ENCODE assay signal across 28 cellular contexts in the genomic region with DNA sequence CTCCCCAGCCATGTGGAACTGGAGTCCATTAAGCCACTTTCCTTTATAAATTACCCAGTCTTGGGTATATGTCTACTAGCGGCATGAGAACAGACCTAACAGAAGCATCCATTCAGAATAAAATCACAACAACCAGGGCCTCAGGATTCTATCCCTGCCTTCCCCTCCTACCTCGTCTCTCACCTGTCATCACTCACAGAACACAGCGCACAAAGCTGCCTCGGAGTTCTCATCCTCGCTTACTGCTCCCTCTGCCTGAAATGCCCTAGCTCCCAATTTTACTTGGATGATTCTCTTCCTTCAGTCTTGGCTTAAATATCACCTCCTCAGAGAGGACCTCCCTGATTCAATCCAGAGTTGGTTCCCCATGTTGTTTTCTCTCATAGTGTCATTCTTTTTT.
A peak's percentile ranks its signal among the peaks of the same experiment; 100 is the strongest.
DNase-seq lines count a peak whose midpoint lies in the region; ATAC-seq lines count a peak whose summit lies in the region.
"Had no signal": no experiment of that assay in that cellular context is flagged by ENCODE, and none has a peak within 500 bp of the region (broad histone marks: within the 10 kb centered on the region; RNA-seq: fewer than 3 reads in every experiment).

No MANE protein-coding gene starts in this region.

- H3K27ac Mint-ChIP-seq in activated T-cell treated with anti-CD3 and anti-CD28 coated beads, Interleukin-2, amount 50 U/mL, for 72 hours, result peak overlapping the region; percentile 8
- H3K27ac Mint-ChIP-seq in CD4-positive, CD25-positive, alpha-beta regulatory T cell, result peak overlapping the region; percentile 13 to 75 (median 29)
- H3K27ac Mint-ChIP-seq: activated naive CD8-positive, alpha-beta T cell treated with anti-CD3 and anti-CD28 coated beads, Interleukin-2, amount 10 ng/mL, durations not matched to agents 7 days and 5 days; endodermal cell had no signal

- H3K4me3 ChIP-seq in CD4-positive, CD25-positive, alpha-beta regulatory T cell (ENCODE audit: low read depth, low read length), result no peak overlapping the region
- H3K4me3 ChIP-seq in Karpas-422 (ENCODE audit: low read length), result no peak overlapping the region
- H3K4me3 ChIP-seq in right cardiac atrium (ENCODE audit: low read length), result no peak overlapping the region
- H3K4me3 ChIP-seq: ascending aorta, coronary artery, GM12878, MG63, SK-N-MC had no signal

- no peak overlapping the region for H3K4me3 Mint-ChIP-seq in activated T-cell treated with anti-CD3 and anti-CD28 coated beads, Interleukin-2, amount 50 U/mL, for 72 hours
- no peak overlapping the region for H3K4me3 Mint-ChIP-seq in activated T-cell treated with anti-CD3 and anti-CD28 coated beads, Interleukin-2, amount 50 U/mL, for 4 hours
- no peak overlapping the region for H3K4me3 Mint-ChIP-seq in CD4-positive, CD25-positive, alpha-beta regulatory T cell
- H3K4me3 Mint-ChIP-seq: activated naive CD8-positive, alpha-beta T cell treated with anti-CD3 and anti-CD28 coated beads, Interleukin-2, amount 10 ng/mL, durations not matched to agents 7 days and 5 days; endodermal cell had no signal

- no peaks in the 10 kb centered on the region for H4K20me1 ChIP-seq in Karpas-422 (ENCODE audit: insufficient read depth, low read depth, low read length)

- H3K9me3 Mint-ChIP-seq in activated T-cell treated with anti-CD3 and anti-CD28 coated beads, Interleukin-2, amount 50 U/mL, for 72 hours, result no peaks in the 10 kb centered on the region
- H3K9me3 Mint-ChIP-seq in activated T-cell treated with anti-CD3 and anti-CD28 coated beads, Interleukin-2, amount 50 U/mL, for 4 hours, result no peaks in the 10 kb centered on the region
- H3K9me3 Mint-ChIP-seq in CD4-positive, CD25-positive, alpha-beta regulatory T cell, result no peaks in the 10 kb centered on the region
- H3K9me3 Mint-ChIP-seq: activated naive CD8-positive, alpha-beta T cell treated with anti-CD3 and anti-CD28 coated beads, Interleukin-2, amount 10 ng/mL, durations not matched to agents 7 days and 5 days; endodermal cell had no signal

- no peak for ATAC-seq in activated T-cell treated with anti-CD3 and anti-CD28 coated beads, Interleukin-2, amount 50 U/mL, for 72 hours (replicated peaks in 1 of 2)
- no peak for ATAC-seq in activated T-cell treated with anti-CD3 and anti-CD28 coated beads, Interleukin-2, amount 50 U/mL, for 4 hours
- ATAC-seq in CD4-positive, CD25-positive, alpha-beta regulatory T cell (ENCODE audit: low read depth in 2 of 2), result no peak
- ATAC-seq in right cardiac atrium (no peak), GM18873 (IDR thresholded peaks at IDR 0.05; ENCODE audit: low FRiP score, unreplicated experiment) (no peak)
- ATAC-seq: GM12878, sciatic nerve had no signal

- peaks cover 48% of the 10 kb centered on the region for H3K4me1 Mint-ChIP-seq in activated T-cell treated with anti-CD3 and anti-CD28 coated beads, Interleukin-2, amount 50 U/mL, for 72 hours (ENCODE audit: low read depth)
- peaks cover 37% of the 10 kb centered on the region for H3K4me1 Mint-ChIP-seq in activated T-cell treated with anti-CD3 and anti-CD28 coated beads, Interleukin-2, amount 50 U/mL, for 4 hours (ENCODE audit: low read depth)
- peaks cover 5 to 41% (median 22%) of the 10 kb centered on the region in 4 donors for H3K4me1 Mint-ChIP-seq in CD4-positive, CD25-positive, alpha-beta regulatory T cell

- no peak overlapping the region for H3K4me2 ChIP-seq in Karpas-422 (ENCODE audit: low read depth, low read length, poor library complexity, severe bottlenecking)

- peaks cover 22% of the 10 kb centered on the region for H3K36me3 ChIP-seq in CD4-positive, CD25-positive, alpha-beta regulatory T cell (ENCODE audit: control insufficient read depth, insufficient read depth, low read length)
- H3K36me3 ChIP-seq in Karpas-422 (ENCODE audit: insufficient read depth, low read length), result peaks cover 17% of the 10 kb centered on the region; the same call in 1 of the 2 replicates
- H3K36me3 ChIP-seq: ascending aorta had no signal

- H3K27me3 ChIP-seq in CD4-positive, CD25-positive, alpha-beta regulatory T cell (ENCODE audit: control insufficient read depth, insufficient read depth, low read length), result no peaks in the 10 kb centered on the region
- no peaks in the 10 kb centered on the region for H3K27me3 ChIP-seq in Karpas-422 (ENCODE audit: low read length)
- H3K27me3 ChIP-seq in right cardiac atrium (ENCODE audit: control insufficient read depth, insufficient read depth), result no peaks in the 10 kb centered on the region
- H3K27me3 ChIP-seq: ascending aorta, MG63 had no signal

- H3K79me2 ChIP-seq in Karpas-422 (ENCODE audit: low read length), result peaks cover 13% of the 10 kb centered on the region; the same call in 1 of the 2 replicates

- no peaks in the 10 kb centered on the region for H3K9me3 ChIP-seq in CD4-positive, CD25-positive, alpha-beta regulatory T cell (ENCODE audit: control insufficient read depth in 2 of 2, low read length in 2 of 2)
- no peaks in the 10 kb centered on the region for H3K9me3 ChIP-seq in Karpas-422 (ENCODE audit: low read length)
- no peaks in the 10 kb centered on the region for H3K9me3 ChIP-seq in right cardiac atrium (ENCODE audit: control insufficient read depth, low read length)
- H3K9me3 ChIP-seq: ascending aorta, MG63 had no signal

- WGBS in right cardiac atrium, result 78% methylated on average over 5 of the region's 5 CpGs

- no peak overlapping the region for H2AFZ ChIP-seq in Karpas-422 (ENCODE audit: low read length)

- H3K9ac ChIP-seq in Karpas-422 (ENCODE audit: low read length), result no peak overlapping the region

- H3K27ac ChIP-seq in CD4-positive, CD25-positive, alpha-beta regulatory T cell (ENCODE audit: insufficient read depth, low read length, poor library complexity, severe bottlenecking), result no peak overlapping the region
- H3K27ac ChIP-seq in Karpas-422 (ENCODE audit: low read length), result peak overlapping the region; percentile 90
- peak overlapping the region; percentile 59 for H3K27ac ChIP-seq in right cardiac atrium (ENCODE audit: low read length)
- H3K27ac ChIP-seq: ascending aorta, RWPE1, SK-N-MC had no signal

- DNase-seq in activated T-cell treated with anti-CD3 and anti-CD28 coated beads, Interleukin-2, amount 50 U/mL, for 72 hours, result no peak
- no peak for DNase-seq in activated T-cell treated with anti-CD3 and anti-CD28 coated beads, Interleukin-2, amount 50 U/mL, for 4 hours
- no peak for DNase-seq in CD4-positive, CD25-positive, alpha-beta regulatory T cell
- DNase-seq in Karpas-422, result no peak
- DNase-seq in right cardiac atrium, result no peak
- no peak for DNase-seq in hypothalamus (lab: John Stamatoyannopoulos, UW)
- no peak for DNase-seq in iPS-NIHi7 (ENCODE audit: extremely low spot score)
- DNase-seq: activated CD4-positive, CD25-positive, alpha-beta regulatory T cell treated with anti-CD3 and anti-CD28 coated beads, Interleukin-2, amount 50 U/mL, for 72 hours; activated naive CD8-positive, alpha-beta T cell treated with anti-CD3 and anti-CD28 coated beads, Interleukin-2, amount 10 ng/mL, durations not matched to agents 7 days and 5 days; activated T-cell treated with anti-CD3 and anti-CD28 coated beads, Interleukin-2, amount 50 U/mL, for 48 hours; endodermal cell; glutamatergic neuron; KG1; MG63; NCI-H1105 treated with DMSO at 0.1 percent for 48 hours; NCI-H1930; NCI-H2171 treated with DMSO at 0.1 percent for 48 hours; NCI-H510A; substantia nigra; T-helper 2 cell; trophoblast cell had no signal

- H3K36me3 Mint-ChIP-seq in activated T-cell treated with anti-CD3 and anti-CD28 coated beads, Interleukin-2, amount 50 U/mL, for 72 hours (ENCODE audit: insufficient read depth in 2 of 2), result peaks cover 4 to 7% of the 10 kb centered on the region in 2 donors
- peaks cover 13% of the 10 kb centered on the region for H3K36me3 Mint-ChIP-seq in activated T-cell treated with anti-CD3 and anti-CD28 coated beads, Interleukin-2, amount 50 U/mL, for 4 hours (ENCODE audit: insufficient read depth)
- H3K36me3 Mint-ChIP-seq in CD4-positive, CD25-positive, alpha-beta regulatory T cell, result peaks cover 9% of the 10 kb centered on the region

- H3K9me2 ChIP-seq in Karpas-422 (replicated peaks; ENCODE audit: insufficient read depth, low read length), result no peaks in the 10 kb centered on the region

- peaks cover 5% of the 10 kb centered on the region for H3K4me1 ChIP-seq in CD4-positive, CD25-positive, alpha-beta regulatory T cell (ENCODE audit: control insufficient read depth, insufficient read depth, low read length, poor library complexity, severe bottlenecking)
- peaks cover 74% of the 10 kb centered on the region for H3K4me1 ChIP-seq in Karpas-422 (ENCODE audit: low read length)
- peaks cover 13% of the 10 kb centered on the region for H3K4me1 ChIP-seq in right cardiac atrium (ENCODE audit: control insufficient read depth, insufficient read depth, low read length)
- H3K4me1 ChIP-seq: ascending aorta had no signal

- H3K27me3 Mint-ChIP-seq in activated T-cell treated with anti-CD3 and anti-CD28 coated beads, Interleukin-2, amount 50 U/mL, for 72 hours (ENCODE audit: low read depth), result no peaks in the 10 kb centered on the region
- no peaks in the 10 kb centered on the region for H3K27me3 Mint-ChIP-seq in activated T-cell treated with anti-CD3 and anti-CD28 coated beads, Interleukin-2, amount 50 U/mL, for 4 hours (ENCODE audit: low read depth)
- no peaks in the 10 kb centered on the region for H3K27me3 Mint-ChIP-seq in CD4-positive, CD25-positive, alpha-beta regulatory T cell
- H3K27me3 Mint-ChIP-seq: activated naive CD8-positive, alpha-beta T cell treated with anti-CD3 and anti-CD28 coated beads, Interleukin-2, amount 10 ng/mL, durations not matched to agents 7 days and 5 days had no signal

- intact Hi-C loops in right cardiac atrium (cut with DNase I), result loop anchor here (5.0 to 10.0 kb wide), 5 partner anchors 67 to 312 kb away; no protein-coding TSS in a partner anchor
